20 cellular contexts compared by ENCODE assay signal in the genomic region with DNA sequence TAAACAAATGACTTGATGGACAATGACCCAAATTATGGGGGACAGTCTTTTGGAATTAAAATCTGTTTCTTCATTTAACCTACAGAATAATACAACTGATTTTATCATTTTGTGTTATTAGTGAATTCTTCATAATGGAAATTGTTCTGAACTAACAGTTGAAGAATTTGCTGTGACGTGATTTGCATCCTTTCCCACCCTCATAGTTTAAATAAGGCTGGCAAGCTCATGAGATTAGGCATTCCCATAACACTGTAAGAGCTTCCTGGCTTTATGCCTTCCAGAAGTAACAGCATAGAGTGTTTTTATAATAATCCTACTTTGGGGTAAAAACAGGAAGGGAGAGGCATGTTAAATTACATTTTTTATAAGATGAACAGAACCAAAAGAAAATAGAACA.
DNase-seq lines count a peak whose midpoint lies in the region; TF ChIP-seq lines count a peak whose summit lies in the region.
"Had no signal": no experiment of that assay in that cellular context is flagged by ENCODE, and none has a peak within 500 bp of the region (broad histone marks: within the 10 kb centered on the region; RNA-seq: fewer than 3 reads in every experiment).

No MANE protein-coding gene starts in this region.

- TF ChIP-seq CTCF in HFFc6 (IDR thresholded peaks at IDR 0.05) (no peak), cardiac fibroblast (IDR thresholded peaks at IDR 0.05; ENCODE audit: low read depth, low read length) (no peak)

- H3K27me3 Mint-ChIP-seq in HFFc6 (ENCODE audit: insufficient read depth), result no peaks in the 10 kb centered on the region; the same call in 1 of the 2 replicates

- DNase-seq in AG08395 (ENCODE audit: low spot score), result peak; percentile 33
- peak; percentile 65 for DNase-seq in HFFc6
- peak; percentile 92 to 95 for DNase-seq in cardiac fibroblast (ENCODE audit: low read depth in 2 of 2)
- DNase-seq in iris pigment epithelial cell (ENCODE audit: low read depth), result peak; percentile 90
- DNase-seq in mucosa of gallbladder (ENCODE audit: low spot score), result no peak
- no peak for DNase-seq in posterior vena cava (ENCODE audit: low spot score)
- no peak for DNase-seq in stimulated activated CD4-positive, alpha-beta T cell treated with anti-CD3 and anti-CD28 coated beads, Interleukin-2, amount 100 ng/mL, for 48 hours
- DNase-seq in NCI-H510A (lab: John Stamatoyannopoulos, UW), result no peak
- DNase-seq: activated CD4-positive, alpha-beta T cell treated with anti-CD3 and anti-CD28 coated beads, Interleukin-2, amount 10 ng/mL, durations not matched to agents 24 days and 14 days; activated naive CD8-positive, alpha-beta T cell treated with anti-CD3 and anti-CD28 coated beads for 36 hours; activated T-cell treated with anti-CD3 and anti-CD28 coated beads, Interleukin-2, amount 50 U/mL, for 1 hour; AML-193; cerebellar nuclear complex; hypothalamus; Karpas-422; NCI-H146; NCI-H524; pancreas; stimulated activated naive CD8-positive, alpha-beta T cell treated with anti-CD3 and anti-CD28 coated beads, Interleukin-15, Interleukin-2, amounts not matched to agents 100 U/mL and 50 U/mL, for 24 hours had no signal

- no peaks in the 10 kb centered on the region for H3K9me3 Mint-ChIP-seq in HFFc6
- H3K9me3 Mint-ChIP-seq: activated CD4-positive, alpha-beta T cell treated with anti-CD3 and anti-CD28 coated beads, Interleukin-2, amount 10 ng/mL, durations not matched to agents 24 days and 14 days had no signal

- intact Hi-C loops in posterior vena cava (cut with DNase I), result no loop called here

- H3K27ac Mint-ChIP-seq in HFFc6, result peak overlapping the region; percentile 50
- H3K27ac Mint-ChIP-seq: activated CD4-positive, alpha-beta T cell treated with anti-CD3 and anti-CD28 coated beads, Interleukin-2, amount 10 ng/mL, durations not matched to agents 24 days and 14 days; activated naive CD8-positive, alpha-beta T cell treated with anti-CD3 and anti-CD28 coated beads for 36 hours had no signal

- no peak overlapping the region for H3K4me3 ChIP-seq in cardiac fibroblast (replicated peaks in 1 of 2; ENCODE audit: low read depth in 2 of 2, low read length in 2 of 2)
- H3K4me3 ChIP-seq: pancreas, SK-N-MC had no signal

- H3K4me1 Mint-ChIP-seq in HFFc6 (ENCODE audit: low read depth), result peaks cover 69% of the 10 kb centered on the region
- H3K4me1 Mint-ChIP-seq: activated CD4-positive, alpha-beta T cell treated with anti-CD3 and anti-CD28 coated beads, Interleukin-2, amount 10 ng/mL, durations not matched to agents 24 days and 14 days had no signal

- no peak overlapping the region for H3K4me3 Mint-ChIP-seq in HFFc6
- H3K4me3 Mint-ChIP-seq: activated CD4-positive, alpha-beta T cell treated with anti-CD3 and anti-CD28 coated beads, Interleukin-2, amount 10 ng/mL, durations not matched to agents 24 days and 14 days; activated naive CD8-positive, alpha-beta T cell treated with anti-CD3 and anti-CD28 coated beads for 36 hours had no signal

- peaks cover 22% of the 10 kb centered on the region; the same call in 1 of the 2 replicates for H3K36me3 Mint-ChIP-seq in HFFc6 (ENCODE audit: low read depth)
- H3K36me3 Mint-ChIP-seq: activated naive CD8-positive, alpha-beta T cell treated with anti-CD3 and anti-CD28 coated beads for 36 hours had no signal

Comparison
In these comparisons a context has a peak if more than half of its experiments do, and no peak if none do; other contexts are left out.
1. DNase-seq: peak in AG08395 (single experiment), HFFc6 (single experiment), cardiac fibroblast (2 of 2) and iris pigment epithelial cell (single experiment); none in mucosa of gallbladder (single experiment), posterior vena cava (single experiment), stimulated activated CD4-positive, alpha-beta T cell treated with anti-CD3 and anti-CD28 coated beads, Interleukin-2, amount 100 ng/mL, for 48 hours (0 of 2) and NCI-H510A (single experiment).